Comparison of ENCODE assay signal across 1 cellular context in genomic region chr2:98649135-98649991, GRCh38.
A peak's percentile ranks its signal among the peaks of the same experiment; 100 is the strongest.
TF ChIP-seq lines count a peak whose summit lies in the region.

No MANE protein-coding gene starts in this region.

TF ChIP-seq in HepG2, 621 proteins besides CTCF, POLR2A, EP300 and RAD21 (continued from another document):
- TF ChIP-seq DZIP1 (CRISPR knock-in tag; IDR thresholded peaks at IDR 0.05) (no peak), SNAPC4 (CRISPR knock-in tag; IDR thresholded peaks at IDR 0.05) (no peak), MEF2D (CRISPR knock-in tag; IDR thresholded peaks at IDR 0.05) (0 out of 2 replicates have a peak, but pooled peaks have one; percentile 39), HES4 (CRISPR knock-in tag; IDR thresholded peaks at IDR 0.05; ENCODE audit: borderline replicate concordance) (no peak), MYNN (CRISPR knock-in tag; IDR thresholded peaks at IDR 0.05; ENCODE audit: low read depth) (peak; percentile 56; the same call in 1 of the 2 replicates), IKZF5 (CRISPR knock-in tag; IDR thresholded peaks at IDR 0.05) (peak; percentile 35; the same call in 1 of the 2 replicates), KLF12 (CRISPR knock-in tag; IDR thresholded peaks at IDR 0.05; ENCODE audit: borderline replicate concordance) (no peak), ZNF615 (CRISPR knock-in tag; IDR thresholded peaks at IDR 0.05; ENCODE audit: borderline replicate concordance) (peak; percentile 57; the same call in 1 of the 2 replicates), BRF2 (CRISPR knock-in tag; IDR thresholded peaks at IDR 0.05) (no peak), KMT2B (CRISPR knock-in tag; IDR thresholded peaks at IDR 0.05) (0 out of 2 replicates have a peak, but pooled peaks have one; percentile 21), ZNF639 (CRISPR knock-in tag; conservative IDR thresholded peaks at IDR 0.05) (0 out of 2 replicates have a peak, but pooled peaks have one; percentile 27), ZNF30 (CRISPR knock-in tag; IDR thresholded peaks at IDR 0.05) (no peak), BATF2 (CRISPR knock-in tag; IDR thresholded peaks at IDR 0.05) (no peak), AFF4 (CRISPR knock-in tag; IDR thresholded peaks at IDR 0.05) (no peak), TEF (CRISPR knock-in tag; IDR thresholded peaks at IDR 0.05) (no peak), HNF4G (IDR thresholded peaks at IDR 0.05; ENCODE audit: borderline replicate concordance, low read depth, low read length) (no peak), HNF4G (CRISPR knock-in tag; IDR thresholded peaks at IDR 0.05; ENCODE audit: borderline replicate concordance, low read depth) (no peak), SP1 (IDR thresholded peaks at IDR 0.05) (no peak), SP1 (CRISPR knock-in tag; IDR thresholded peaks at IDR 0.05) (no peak), HMGXB4 (CRISPR knock-in tag; IDR thresholded peaks at IDR 0.05; ENCODE audit: borderline replicate concordance in 1 of 2, low read depth in 1 of 2) (0 out of 4 replicates have a peak, but pooled peaks of 1 of the 2 experiments have one; percentile 31), CENPBD1 (CRISPR knock-in tag; IDR thresholded peaks at IDR 0.05; ENCODE audit: borderline replicate concordance, low read depth) (no peak), DNMT3B (CRISPR knock-in tag; conservative IDR thresholded peaks at IDR 0.05) (no peak), NAIF1 (CRISPR knock-in tag; IDR thresholded peaks at IDR 0.05; ENCODE audit: borderline replicate concordance) (no peak), FOXP4 (CRISPR knock-in tag; IDR thresholded peaks at IDR 0.05) (peak; percentile 19; the same call in 1 of the 2 replicates), SRSF1 (optimal IDR thresholded peaks at IDR 0.05; ENCODE audit: low read depth, low read length) (no peak), ZNF709 (CRISPR knock-in tag; IDR thresholded peaks at IDR 0.05) (no peak), CEBPB (IDR thresholded peaks at IDR 0.05; ENCODE audit: borderline replicate concordance, low read depth, low read length) (no peak), ZNF737 (CRISPR knock-in tag; IDR thresholded peaks at IDR 0.05; ENCODE audit: borderline replicate concordance) (no peak), RXRB (CRISPR knock-in tag; IDR thresholded peaks at IDR 0.05; ENCODE audit: borderline replicate concordance) (0 out of 2 replicates have a peak, but pooled peaks have one; percentile 20)
